In the genomic region with DNA sequence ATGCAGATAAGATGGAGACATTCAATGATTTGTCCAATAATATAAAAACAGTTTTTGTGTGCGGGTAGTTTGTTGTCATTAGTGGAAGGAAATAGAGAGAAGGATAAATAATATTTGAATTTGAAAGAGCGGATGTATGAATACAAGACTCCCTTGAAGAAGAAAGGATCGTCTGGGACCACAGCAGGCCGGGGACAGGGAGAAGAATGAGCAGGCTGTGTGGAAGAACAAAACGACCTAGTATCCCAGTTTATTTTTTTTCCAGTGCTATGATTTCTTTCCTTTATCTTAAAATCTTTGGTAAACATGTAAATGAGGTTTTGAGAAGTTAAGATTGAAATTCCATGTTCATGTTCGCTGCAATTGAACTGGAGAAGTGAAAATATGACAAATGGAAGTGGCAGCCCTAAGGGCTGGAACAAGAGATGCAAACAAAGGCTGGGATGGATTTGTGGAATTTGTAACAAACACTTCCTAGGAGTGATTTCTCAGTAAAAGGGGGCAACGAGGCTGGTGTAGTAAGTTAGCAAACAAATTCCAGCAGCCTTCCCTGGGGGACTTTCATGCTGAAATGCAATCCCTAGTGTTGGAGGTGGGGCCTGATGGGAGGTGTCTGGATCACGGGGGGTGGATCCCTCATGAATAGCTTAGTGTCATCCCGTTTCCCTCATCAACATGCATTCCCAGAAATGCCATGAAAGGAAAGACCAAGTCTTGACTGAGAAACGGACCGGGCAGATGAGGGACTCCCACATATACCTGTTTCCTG, we compare ENCODE assay signal across 8 cellular contexts. TPM values are rescaled to one million over a fixed set of nuclear protein-coding genes. Genes with fewer than 3 reads are reported as not detected.
DNase-seq lines count a peak whose midpoint lies in the region; ATAC-seq, FAIRE-seq and TF ChIP-seq lines count a peak whose summit lies in the region.

No MANE protein-coding gene starts in this region.

- H3K27me3 ChIP-seq in BE2C, result no peaks in the 10 kb centered on the region
- H3K27me3 ChIP-seq in fibroblast of lung (ENCODE audit: control insufficient read depth, insufficient read depth, low read length), result no peaks in the 10 kb centered on the region
- H3K27me3 ChIP-seq in mucosa of stomach (ENCODE audit: control insufficient read depth, insufficient read depth, low read length), result no peaks in the 10 kb centered on the region

- H3K4me1 ChIP-seq in BE2C (peaks cover 3% of the 10 kb centered on the region), fibroblast of lung (ENCODE audit: control insufficient read depth, extremely low read depth, insufficient read depth, low read length) (peaks cover 8% of the 10 kb centered on the region), mucosa of stomach (ENCODE audit: control insufficient read depth, insufficient read depth, low read length) (peaks cover 7% of the 10 kb centered on the region)

- H3K9me3 ChIP-seq in BE2C, result no peaks in the 10 kb centered on the region
- no peaks in the 10 kb centered on the region for H3K9me3 ChIP-seq in fibroblast of lung (ENCODE audit: control insufficient read depth, insufficient read depth, low read depth, low read length)
- no peaks in the 10 kb centered on the region for H3K9me3 ChIP-seq in mucosa of stomach (ENCODE audit: control insufficient read depth, low read length)

- ATAC-seq in GM21737 (IDR thresholded peaks at IDR 0.05; ENCODE audit: unreplicated experiment) (no peak), HG02623 (IDR thresholded peaks at IDR 0.05; ENCODE audit: unreplicated experiment) (no peak), GM18498 (IDR thresholded peaks at IDR 0.05; ENCODE audit: unreplicated experiment) (no peak)

- H3K4me3 ChIP-seq in BE2C (ENCODE audit: low read depth, low read length), result peak overlapping the region; percentile 74
- H3K4me3 ChIP-seq in fibroblast of lung (replicated peaks in 1 of 4; ENCODE audit: control extremely low read depth in 1 of 4, insufficient read depth in 1 of 4, low read depth in 3 of 4, low read length in 4 of 4), result peak overlapping the region; percentile 70 to 92 (median 76)
- H3K4me3 ChIP-seq in mucosa of stomach (ENCODE audit: low read length), result no peak overlapping the region

- no peaks in the 10 kb centered on the region for H3K79me2 ChIP-seq in fibroblast of lung (ENCODE audit: control insufficient read depth, insufficient read depth, low read length)

- H3K4me2 ChIP-seq in fibroblast of lung (ENCODE audit: extremely low read depth, insufficient read depth, low read length), result peak overlapping the region; percentile 99

- TF ChIP-seq CTCF in BE2C (IDR thresholded peaks at IDR 0.05; ENCODE audit: low read depth, low read length), result no peak
- TF ChIP-seq CTCF in fibroblast of lung (conservative IDR thresholded peaks at IDR 0.05 in 1 of 2, IDR thresholded peaks at IDR 0.05 in 1 of 2; ENCODE audit: low read depth in 1 of 2, low read length in 2 of 2), result no peak

- DNase-seq in BE2C (peak; percentile 63), RCC 7860 (ENCODE audit: low spot score) (no peak), fibroblast of lung (ENCODE audit: low read depth in 2 of 2) (peak; percentile 94 to 98), NCI-H2107 treated with DMSO at 0.1 percent for 48 hours (lab: John Stamatoyannopoulos, UW; ENCODE audit: unreplicated experiment) (no peak)

- peak overlapping the region; percentile 78 for H2AFZ ChIP-seq in fibroblast of lung (ENCODE audit: low read length)

- no peaks in the 10 kb centered on the region for H4K20me1 ChIP-seq in fibroblast of lung (ENCODE audit: control insufficient read depth, extremely low read depth, insufficient read depth, low read length)

- peak; percentile 8 for FAIRE-seq in RCC 7860 (lab: Jason Lieb, UNC)

- H3K36me3 ChIP-seq in BE2C (no peaks in the 10 kb centered on the region), fibroblast of lung (ENCODE audit: control insufficient read depth, insufficient read depth, low read length) (no peaks in the 10 kb centered on the region), mucosa of stomach (ENCODE audit: control insufficient read depth, insufficient read depth, low read length) (no peaks in the 10 kb centered on the region)

- H3K9ac ChIP-seq in fibroblast of lung (ENCODE audit: insufficient read depth, low read length), result peak overlapping the region; percentile 80
- peak overlapping the region; percentile 18 for H3K9ac ChIP-seq in mucosa of stomach (ENCODE audit: low read length)

- H3K27ac ChIP-seq in fibroblast of lung (ENCODE audit: insufficient read depth, low read length), result peak overlapping the region; percentile 99

RNA-seq across cellular contexts. Expression of a gene that starts 10.2 kb away (rescaled TPM):
- 27.5 TPM for polyA plus RNA-seq in BE2C (2012; ENCODE audit: insufficient read depth, insufficient read length, low read depth)
- total RNA-seq in fibroblast of lung, result 134 and 141 TPM in 2 replicates
- polyA plus RNA-seq in fibroblast of lung, result 193 and 223 TPM in 2 replicates
- polyA plus RNA-seq in fibroblast of lung (2012), result 124 and 152 TPM in 2 replicates
- 22.7 and 29.1 TPM in 2 replicates for polyA minus RNA-seq in fibroblast of lung (ENCODE audit: low replicate concordance)

Comparison
In these comparisons a context has a peak if more than half of its experiments do, and no peak if none do; other contexts are left out.
1. DNase-seq: peak in BE2C (single experiment) and fibroblast of lung (2 of 2); none in RCC 7860 (single experiment) and NCI-H2107 treated with DMSO at 0.1 percent for 48 hours (single experiment).